Comparison of ENCODE assay signal across 13 cellular contexts in genomic region chr10:14532473-14533251, GRCh38.
A peak's percentile ranks its signal among the peaks of the same experiment; 100 is the strongest.
DNase-seq lines count a peak whose midpoint lies in the region; ATAC-seq lines count a peak whose summit lies in the region.
"Had no signal": no experiment of that assay in that cellular context is flagged by ENCODE, and none has a peak within 500 bp of the region (broad histone marks: within the 10 kb centered on the region; RNA-seq: fewer than 3 reads in every experiment).

No MANE protein-coding gene starts in this region.

- H3K27me3 Mint-ChIP-seq in activated naive CD4-positive, alpha-beta T cell treated with anti-CD3 and anti-CD28 coated beads, Interleukin-2, amount 50 U/mL, for 24 hours: no peaks in the 10 kb centered on the region
- no peaks in the 10 kb centered on the region for H3K27me3 Mint-ChIP-seq in activated T-helper 2 cell treated with anti-CD3 and anti-CD28 coated beads, Interferon-gamma antibody, Interleukin-2, Interleukin-4, amounts not matched to agents 10 μg/mL and 5 μg/mL and 100 μg/mL, durations not matched to agents 14 hours and 24 hours and 36 hours (ENCODE audit: low read depth)
- H3K27me3 Mint-ChIP-seq in stimulated activated naive B cell treated with anti-CD40 and anti-IgM and Interleukin-4, amounts not matched to agents 10 μg/mL and 1 μg/mL and 100 μg/mL, for 72 hours: no peaks in the 10 kb centered on the region

- peaks cover 95% of the 10 kb centered on the region for H3K4me1 Mint-ChIP-seq in activated naive CD4-positive, alpha-beta T cell treated with anti-CD3 and anti-CD28 coated beads, Interleukin-2, amount 50 U/mL, for 24 hours
- peaks cover 68% of the 10 kb centered on the region for H3K4me1 Mint-ChIP-seq in activated T-helper 2 cell treated with anti-CD3 and anti-CD28 coated beads, Interferon-gamma antibody, Interleukin-2, Interleukin-4, amounts not matched to agents 10 μg/mL and 5 μg/mL and 100 μg/mL, durations not matched to agents 14 hours and 24 hours and 36 hours (ENCODE audit: low read depth)
- peaks cover 20 to 45% of the 10 kb centered on the region in 2 donors for H3K4me1 Mint-ChIP-seq in stimulated activated naive B cell treated with anti-CD40 and anti-IgM and Interleukin-4, amounts not matched to agents 10 μg/mL and 1 μg/mL and 100 μg/mL, for 72 hours

- no peak for ATAC-seq in stimulated activated naive B cell treated with anti-CD40 and anti-IgM and Interleukin-4, amounts not matched to agents 10 μg/mL and 1 μg/mL and 100 μg/mL, for 72 hours (replicated peaks)
- ATAC-seq in GM21390 (IDR thresholded peaks at IDR 0.05; ENCODE audit: unreplicated experiment) (no peak), GM19324 (IDR thresholded peaks at IDR 0.05; ENCODE audit: low FRiP score, unreplicated experiment) (no peak)
- ATAC-seq: gastroesophageal sphincter, K562 had no signal

- DNase-seq in activated naive CD4-positive, alpha-beta T cell treated with anti-CD3 and anti-CD28 coated beads, Interleukin-2, amount 50 U/mL, for 16 hours: no peak
- DNase-seq in activated T-helper 2 cell treated with anti-CD3 and anti-CD28 coated beads, Interferon-gamma antibody, Interleukin-2, Interleukin-4, amounts not matched to agents 10 μg/mL and 5 μg/mL and 100 μg/mL, durations not matched to agents 14 hours and 24 hours and 36 hours (ENCODE audit: low spot score): no peak
- DNase-seq in kidney glomerular epithelial cell (lab: John Stamatoyannopoulos, UW) (peak; percentile 94), SHP77 treated with DMSO at 0.1 percent for 48 hours (lab: John Stamatoyannopoulos, UW) (no peak)
- no peak for DNase-seq in stimulated activated naive B cell treated with anti-CD40 and anti-IgM and Interleukin-4, amounts not matched to agents 10 μg/mL and 1 μg/mL and 100 μg/mL, for 72 hours
- DNase-seq: activated CD8-positive, alpha-beta memory T cell treated with anti-CD3 and anti-CD28 coated beads for 24 hours; NCI-H2171; Right ventricle myocardium superior had no signal

- peaks cover 13% of the 10 kb centered on the region for H3K36me3 Mint-ChIP-seq in activated naive CD4-positive, alpha-beta T cell treated with anti-CD3 and anti-CD28 coated beads, Interleukin-2, amount 50 U/mL, for 24 hours
- H3K36me3 Mint-ChIP-seq in activated T-helper 2 cell treated with anti-CD3 and anti-CD28 coated beads, Interferon-gamma antibody, Interleukin-2, Interleukin-4, amounts not matched to agents 10 μg/mL and 5 μg/mL and 100 μg/mL, durations not matched to agents 14 hours and 24 hours and 36 hours (ENCODE audit: low read depth): peaks cover 91% of the 10 kb centered on the region
- H3K36me3 Mint-ChIP-seq in stimulated activated naive B cell treated with anti-CD40 and anti-IgM and Interleukin-4, amounts not matched to agents 10 μg/mL and 1 μg/mL and 100 μg/mL, for 72 hours: peaks cover 13 to 34% of the 10 kb centered on the region in 2 donors

- H3K9me3 Mint-ChIP-seq in activated naive CD4-positive, alpha-beta T cell treated with anti-CD3 and anti-CD28 coated beads, Interleukin-2, amount 50 U/mL, for 24 hours: no peaks in the 10 kb centered on the region
- H3K9me3 Mint-ChIP-seq in activated T-helper 2 cell treated with anti-CD3 and anti-CD28 coated beads, Interferon-gamma antibody, Interleukin-2, Interleukin-4, amounts not matched to agents 10 μg/mL and 5 μg/mL and 100 μg/mL, durations not matched to agents 14 hours and 24 hours and 36 hours: no peaks in the 10 kb centered on the region
- H3K9me3 Mint-ChIP-seq in stimulated activated naive B cell treated with anti-CD40 and anti-IgM and Interleukin-4, amounts not matched to agents 10 μg/mL and 1 μg/mL and 100 μg/mL, for 72 hours: no peaks in the 10 kb centered on the region

- H3K4me3 Mint-ChIP-seq in activated naive CD4-positive, alpha-beta T cell treated with anti-CD3 and anti-CD28 coated beads, Interleukin-2, amount 50 U/mL, for 24 hours: no peak overlapping the region
- H3K4me3 Mint-ChIP-seq in activated T-helper 2 cell treated with anti-CD3 and anti-CD28 coated beads, Interferon-gamma antibody, Interleukin-2, Interleukin-4, amounts not matched to agents 10 μg/mL and 5 μg/mL and 100 μg/mL, durations not matched to agents 14 hours and 24 hours and 36 hours (ENCODE audit: low read depth): no peak overlapping the region
- H3K4me3 Mint-ChIP-seq in stimulated activated naive B cell treated with anti-CD40 and anti-IgM and Interleukin-4, amounts not matched to agents 10 μg/mL and 1 μg/mL and 100 μg/mL, for 72 hours: no peak overlapping the region

- peak overlapping the region; percentile 84 for H3K27ac Mint-ChIP-seq in activated naive CD4-positive, alpha-beta T cell treated with anti-CD3 and anti-CD28 coated beads, Interleukin-2, amount 50 U/mL, for 24 hours
- peak overlapping the region; percentile 26 for H3K27ac Mint-ChIP-seq in activated T-helper 2 cell treated with anti-CD3 and anti-CD28 coated beads, Interferon-gamma antibody, Interleukin-2, Interleukin-4, amounts not matched to agents 10 μg/mL and 5 μg/mL and 100 μg/mL, durations not matched to agents 14 hours and 24 hours and 36 hours
- H3K27ac Mint-ChIP-seq in stimulated activated naive B cell treated with anti-CD40 and anti-IgM and Interleukin-4, amounts not matched to agents 10 μg/mL and 1 μg/mL and 100 μg/mL, for 72 hours: peak overlapping the region; percentile 81

- intact Hi-C loops in activated T-helper 2 cell treated with anti-CD3 and anti-CD28 coated beads, Interferon-gamma antibody, Interleukin-2, Interleukin-4, amounts not matched to agents 10 μg/mL and 5 μg/mL and 100 μg/mL, durations not matched to agents 14 hours and 24 hours and 36 hours (cut with micrococcal nuclease): loop anchor here (10.0 kb wide), 1 partner anchor 422 kb away; the partner anchor contains the start of genes DCLRE1C and MEIG1

Comparison
In these comparisons a context has a peak if more than half of its experiments do, and no peak if none do; other contexts are left out.
1. H3K27ac Mint-ChIP-seq: peak in every context shown above with its lines; median percentile 84 in activated naive CD4-positive, alpha-beta T cell treated with anti-CD3 and anti-CD28 coated beads, Interleukin-2, amount 50 U/mL, for 24 hours; 81 in stimulated activated naive B cell treated with anti-CD40 and anti-IgM and Interleukin-4, amounts not matched to agents 10 μg/mL and 1 μg/mL and 100 μg/mL, for 72 hours; 26 in activated T-helper 2 cell treated with anti-CD3 and anti-CD28 coated beads, Interferon-gamma antibody, Interleukin-2, Interleukin-4, amounts not matched to agents 10 μg/mL and 5 μg/mL and 100 μg/mL, durations not matched to agents 14 hours and 24 hours and 36 hours.